1 cellular context compared by ENCODE assay signal in the genomic region with DNA sequence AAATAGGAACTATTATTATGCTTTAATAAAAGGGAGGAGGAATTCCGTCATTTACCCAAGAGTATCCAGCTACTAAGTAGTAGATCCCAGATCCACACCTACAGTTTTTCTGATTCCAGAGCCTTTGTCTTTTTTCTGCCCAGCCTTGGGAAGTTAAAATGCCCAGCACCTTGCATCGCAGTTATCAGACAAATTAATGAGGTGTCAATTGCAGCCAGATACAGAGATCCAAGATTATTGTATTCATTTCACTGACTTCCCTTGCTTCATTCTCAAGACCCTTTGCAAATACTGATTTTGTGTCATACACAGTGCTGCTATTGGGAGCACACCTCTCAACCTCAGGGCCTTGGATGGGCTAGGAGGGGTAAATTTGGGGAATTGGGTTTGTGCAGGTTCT.
TF ChIP-seq lines count a peak whose summit lies in the region.

No MANE protein-coding gene starts in this region.

TF ChIP-seq in GM12878, 131 proteins besides CTCF, POLR2A, EP300 and RAD21:
- TF ChIP-seq, protein P1, sequence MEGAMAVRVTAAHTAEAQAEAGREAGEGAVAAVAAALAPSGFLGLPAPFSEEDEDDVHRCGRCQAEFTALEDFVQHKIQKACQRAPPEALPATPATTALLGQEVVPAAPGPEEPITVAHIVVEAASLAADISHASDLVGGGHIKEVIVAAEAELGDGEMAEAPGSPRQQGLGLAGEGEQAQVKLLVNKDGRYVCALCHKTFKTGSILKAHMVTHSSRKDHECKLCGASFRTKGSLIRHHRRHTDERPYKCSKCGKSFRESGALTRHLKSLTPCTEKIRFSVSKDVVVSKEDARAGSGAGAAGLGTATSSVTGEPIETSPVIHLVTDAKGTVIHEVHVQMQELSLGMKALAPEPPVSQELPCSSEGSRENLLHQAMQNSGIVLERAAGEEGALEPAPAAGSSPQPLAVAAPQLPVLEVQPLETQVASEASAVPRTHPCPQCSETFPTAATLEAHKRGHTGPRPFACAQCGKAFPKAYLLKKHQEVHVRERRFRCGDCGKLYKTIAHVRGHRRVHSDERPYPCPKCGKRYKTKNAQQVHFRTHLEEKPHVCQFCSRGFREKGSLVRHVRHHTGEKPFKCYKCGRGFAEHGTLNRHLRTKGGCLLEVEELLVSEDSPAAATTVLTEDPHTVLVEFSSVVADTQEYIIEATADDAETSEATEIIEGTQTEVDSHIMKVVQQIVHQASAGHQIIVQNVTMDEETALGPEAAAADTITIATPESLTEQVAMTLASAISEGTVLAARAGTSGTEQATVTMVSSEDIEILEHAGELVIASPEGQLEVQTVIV (IDR thresholded peaks at IDR 0.05; ENCODE audit: borderline replicate concordance, partially characterized antibody), result no peak
- no peak for TF ChIP-seq TCF3 (IDR thresholded peaks at IDR 0.05; ENCODE audit: borderline replicate concordance, insufficient read depth, low read depth, low read length)
- TF ChIP-seq MTA3 (IDR thresholded peaks at IDR 0.05; ENCODE audit: borderline replicate concordance, low read length), result 0 out of 2 replicates have a peak, but pooled peaks have one; percentile 0
